ENCODE assay signal across 19 cellular contexts in the genomic region with DNA sequence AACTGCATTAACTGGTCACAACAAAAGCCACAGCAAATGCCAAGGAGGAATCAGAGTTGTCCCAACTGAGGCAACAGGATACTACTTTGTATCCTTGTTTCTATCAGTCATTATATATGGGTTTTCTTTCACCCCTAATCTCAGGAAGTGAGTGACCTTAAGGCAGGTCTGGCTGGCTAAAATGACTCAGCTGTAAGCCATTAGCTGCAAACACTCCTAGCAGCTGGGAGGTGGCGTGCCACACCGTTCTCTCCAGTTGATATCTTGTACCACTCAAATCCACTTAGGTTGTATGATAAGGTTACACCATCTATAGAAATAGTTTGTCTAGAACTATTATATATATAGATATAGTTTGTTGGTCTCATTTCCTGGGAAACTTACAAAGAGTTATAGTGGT.
"Had no signal": no experiment of that assay in that cellular context is flagged by ENCODE, and none has a peak within 500 bp of the region (broad histone marks: within the 10 kb centered on the region; RNA-seq: fewer than 3 reads in every experiment).

No MANE protein-coding gene starts in this region.

- H3K4me3 ChIP-seq: cardiac muscle cell, lung, neural progenitor cell, spleen, upper lobe of right lung had no signal

- H3K4me1 ChIP-seq: foreskin keratinocyte, neural progenitor cell, spleen, upper lobe of right lung had no signal

- ATAC-seq: foreskin keratinocyte, left lobe of liver, upper lobe of right lung had no signal

- H3K4me1 Mint-ChIP-seq: naive B cell, neural progenitor cell had no signal

- H3K9me3 Mint-ChIP-seq: activated CD4-positive, alpha-beta memory T cell treated with anti-CD3 and anti-CD28 coated beads for 36 hours; activated naive CD4-positive, alpha-beta T cell treated with anti-CD3 and anti-CD28 coated beads for 36 hours; naive B cell; neural progenitor cell had no signal

- H3K27ac ChIP-seq: cardiac muscle cell, foreskin keratinocyte, neural progenitor cell, spleen, upper lobe of right lung had no signal

- H3K9me3 ChIP-seq: spleen, upper lobe of right lung had no signal

- H3K4me2 ChIP-seq: neural progenitor cell had no signal

- H3K27ac Mint-ChIP-seq: activated CD4-positive, alpha-beta memory T cell treated with anti-CD3 and anti-CD28 coated beads for 36 hours; activated naive CD4-positive, alpha-beta T cell treated with anti-CD3 and anti-CD28 coated beads for 36 hours; naive B cell; neural progenitor cell had no signal

- H3K4me3 Mint-ChIP-seq: activated CD4-positive, alpha-beta memory T cell treated with anti-CD3 and anti-CD28 coated beads for 36 hours; activated naive CD4-positive, alpha-beta T cell treated with anti-CD3 and anti-CD28 coated beads for 36 hours; naive B cell; neural progenitor cell had no signal

- H2AFZ ChIP-seq: neural progenitor cell had no signal

- H3K27me3 ChIP-seq: cardiac muscle cell, foreskin keratinocyte, neural progenitor cell, spleen, upper lobe of right lung had no signal

- DNase-seq: activated CD4-positive, alpha-beta memory T cell treated with anti-CD3 and anti-CD28 coated beads for 36 hours; activated CD4-positive, alpha-beta T cell treated with anti-CD3 and anti-CD28 coated beads for 48 hours; activated naive CD4-positive, alpha-beta T cell treated with anti-CD3 and anti-CD28 coated beads for 36 hours; activated T-cell treated with anti-CD3 and anti-CD28 coated beads, Interleukin-2, amount 50 U/mL, for 48 hours; dermis blood vessel endothelial cell; effector CD8-positive, alpha-beta T cell; kidney; naive B cell; posterior cingulate gyrus; spleen; stimulated activated CD4-positive, alpha-beta T cell treated with anti-CD3 and anti-CD28 coated beads, Interleukin-4, amount 100 ng/mL, for 1 hour; stimulated activated naive CD4-positive, alpha-beta T cell treated with Interleukin-2 at 50 U/mL for 16 hours; T-helper 9 cell; upper lobe of right lung had no signal

- H3K36me3 ChIP-seq: cardiac muscle cell, neural progenitor cell, spleen, upper lobe of right lung had no signal

- FAIRE-seq: kidney had no signal

- H3K27me3 Mint-ChIP-seq: activated CD4-positive, alpha-beta memory T cell treated with anti-CD3 and anti-CD28 coated beads for 36 hours; naive B cell had no signal

- H3K36me3 Mint-ChIP-seq: activated CD4-positive, alpha-beta memory T cell treated with anti-CD3 and anti-CD28 coated beads for 36 hours; naive B cell; neural progenitor cell had no signal

- H3K9ac ChIP-seq: neural progenitor cell had no signal
